1 cellular context compared by ENCODE assay signal in genomic region chr19:55686311-55687050, GRCh38.
TF ChIP-seq lines count a peak whose summit lies in the region.

No MANE protein-coding gene starts in this region.

TF ChIP-seq in GM12878, 131 proteins besides CTCF, POLR2A, EP300 and RAD21:
- TF ChIP-seq POLR2AphosphoS5 (IDR thresholded peaks at IDR 0.05; ENCODE audit: low read length) = no peak
